17 cellular contexts compared by ENCODE assay signal in genomic region chr1:238242156-238242555, GRCh38.
"Had no signal": no experiment of that assay in that cellular context is flagged by ENCODE, and none has a peak within 500 bp of the region (broad histone marks: within the 10 kb centered on the region; RNA-seq: fewer than 3 reads in every experiment).

No MANE protein-coding gene starts in this region.

- H3K27me3 ChIP-seq: hepatocyte, neutrophil, upper lobe of right lung had no signal

- H3K27ac ChIP-seq: hepatocyte, left ventricle myocardium inferior, neutrophil, thoracic aorta, upper lobe of right lung had no signal

- H3K36me3 ChIP-seq: left ventricle myocardium inferior, neutrophil, thoracic aorta, upper lobe of right lung had no signal

- H3K9me3 ChIP-seq: left ventricle myocardium inferior, neutrophil, thoracic aorta, upper lobe of right lung had no signal

- H3K4me3 ChIP-seq: hepatocyte, left ventricle myocardium inferior, thoracic aorta, upper lobe of right lung had no signal

- DNase-seq: activated CD4-positive, alpha-beta T cell treated with anti-CD3 and anti-CD28 coated beads, Interleukin-2, amount 10 ng/mL, durations not matched to agents 7 days and 5 days; activated CD8-positive, alpha-beta memory T cell treated with anti-CD3 and anti-CD28 coated beads, Interleukin-2, amount 50 U/mL, for 48 hours; activated naive CD8-positive, alpha-beta T cell treated with anti-CD3 and anti-CD28 coated beads, Interleukin-2, amount 10 ng/mL, durations not matched to agents 7 days and 5 days; activated T-cell treated with anti-CD3 and anti-CD28 coated beads, Interleukin-2, amount 50 U/mL, for 72 hours; anterior cingulate cortex; endodermal cell; erythroblast; left ventricle myocardium inferior; mesenchymal stem cell; natural killer cell; retina; stimulated activated CD4-positive, alpha-beta T cell treated with anti-CD3 and anti-CD28 coated beads, Interleukin-12 subunit alpha, Interleukin-12 subunit beta, amount 100 ng/mL, for 4 hours; stimulated activated CD4-positive, alpha-beta T cell treated with anti-CD3 and anti-CD28 coated beads, Interleukin-2, amount 100 ng/mL, for 24 hours; upper lobe of right lung had no signal

- H3K4me1 ChIP-seq: left ventricle myocardium inferior, upper lobe of right lung had no signal

- H2AFZ ChIP-seq: hepatocyte had no signal

- H3K79me2 ChIP-seq: hepatocyte had no signal

- H3K4me2 ChIP-seq: hepatocyte had no signal

- ATAC-seq: activated T-cell treated with anti-CD3 and anti-CD28 coated beads, Interleukin-2, amount 50 U/mL, for 72 hours; natural killer cell; upper lobe of right lung had no signal
